In genomic region chr17:41792835-41793748, GRCh38 we compare ENCODE assay signal across 1 cellular context.
TF ChIP-seq lines count a peak whose summit lies in the region.

No MANE protein-coding gene starts in this region.

TF ChIP-seq in HepG2, 621 proteins besides CTCF, POLR2A, EP300 and RAD21 (continued from another document and continues in another):
- TF ChIP-seq THYN1 (CRISPR knock-in tag; IDR thresholded peaks at IDR 0.05; ENCODE audit: borderline replicate concordance, low read depth) = no peak
- TF ChIP-seq U2AF2 (IDR thresholded peaks at IDR 0.05; ENCODE audit: low read depth, low read length) = no peak
- TF ChIP-seq HOMEZ (CRISPR knock-in tag; IDR thresholded peaks at IDR 0.05; ENCODE audit: low read depth) = peak; percentile 59
- no peak for TF ChIP-seq ESRRA (CRISPR knock-in tag; IDR thresholded peaks at IDR 0.05; ENCODE audit: low read depth)
- no peak; the same call in 1 of the 2 replicates for TF ChIP-seq DNMT1 (CRISPR knock-in tag; IDR thresholded peaks at IDR 0.05)
- TF ChIP-seq GATAD1 (CRISPR knock-in tag; IDR thresholded peaks at IDR 0.05) = 0 out of 2 replicates have a peak, but pooled peaks have one; percentile 11
- 0 out of 2 replicates have a peak, but pooled peaks have one; percentile 47 for TF ChIP-seq ZMYM2 (CRISPR knock-in tag; IDR thresholded peaks at IDR 0.05)
- TF ChIP-seq ZFP91 (CRISPR knock-in tag; IDR thresholded peaks at IDR 0.05; ENCODE audit: borderline replicate concordance) = peak; percentile 48; the same call in 1 of the 2 replicates
- peak; percentile 52 for TF ChIP-seq RXRA (CRISPR knock-in tag; IDR thresholded peaks at IDR 0.05)
- TF ChIP-seq ZNF441 (CRISPR knock-in tag; IDR thresholded peaks at IDR 0.05; ENCODE audit: borderline replicate concordance) = no peak
- TF ChIP-seq SATB2 (CRISPR knock-in tag; IDR thresholded peaks at IDR 0.05) = no peak
- 0 out of 2 replicates have a peak, but pooled peaks have one; percentile 6 for TF ChIP-seq TFDP1 (CRISPR knock-in tag; IDR thresholded peaks at IDR 0.05; ENCODE audit: borderline replicate concordance)
- no peak for TF ChIP-seq MTERF4 (CRISPR knock-in tag; IDR thresholded peaks at IDR 0.05)
- TF ChIP-seq ZFX (CRISPR knock-in tag; IDR thresholded peaks at IDR 0.05; ENCODE audit: low read depth) = peak; percentile 74
- no peak for TF ChIP-seq ZFP82 (CRISPR knock-in tag; IDR thresholded peaks at IDR 0.05; ENCODE audit: borderline replicate concordance)
- no peak for TF ChIP-seq MAFF (IDR thresholded peaks at IDR 0.05; ENCODE audit: low read depth, low read length)
- TF ChIP-seq THAP11 (CRISPR knock-in tag; IDR thresholded peaks at IDR 0.05) = peak; percentile 36; the same call in 1 of the 2 replicates
- TF ChIP-seq ZNF615 (CRISPR knock-in tag; IDR thresholded peaks at IDR 0.05; ENCODE audit: borderline replicate concordance) = 0 out of 2 replicates have a peak, but pooled peaks have one; percentile 47
- no peak for TF ChIP-seq DBP (CRISPR knock-in tag; IDR thresholded peaks at IDR 0.05; ENCODE audit: not compliant biosample characterization)
- TF ChIP-seq AGO1 (IDR thresholded peaks at IDR 0.05; ENCODE audit: low read depth, low read length, poor library complexity, severe bottlenecking) = no peak
- no peak for TF ChIP-seq SMARCE1 (IDR thresholded peaks at IDR 0.05; ENCODE audit: borderline replicate concordance)
- TF ChIP-seq ZIK1 (CRISPR knock-in tag; IDR thresholded peaks at IDR 0.05; ENCODE audit: borderline replicate concordance, low read depth) = no peak
- no peak for TF ChIP-seq NR3C1 (CRISPR knock-in tag; IDR thresholded peaks at IDR 0.05)
- no peak for TF ChIP-seq CREBL2 (CRISPR knock-in tag; IDR thresholded peaks at IDR 0.05; ENCODE audit: borderline replicate concordance)
- peak; percentile 65; the same call in 1 of the 2 replicates for TF ChIP-seq MZF1 (CRISPR knock-in tag; IDR thresholded peaks at IDR 0.05; ENCODE audit: borderline replicate concordance)
- peak; percentile 50; the same call in 1 of the 2 replicates for TF ChIP-seq ZNF451 (CRISPR knock-in tag; IDR thresholded peaks at IDR 0.05)
- 0 out of 2 replicates have a peak, but pooled peaks have one; percentile 28 for TF ChIP-seq ZNF788 (CRISPR knock-in tag; IDR thresholded peaks at IDR 0.05; ENCODE audit: borderline replicate concordance)
- no peak for TF ChIP-seq ZBTB10 (CRISPR knock-in tag; IDR thresholded peaks at IDR 0.05; ENCODE audit: borderline replicate concordance)
- 0 out of 2 replicates have a peak, but pooled peaks have one; percentile 39 for TF ChIP-seq KLF13 (CRISPR knock-in tag; IDR thresholded peaks at IDR 0.05)
- no peak for TF ChIP-seq SNAI1 (CRISPR knock-in tag; IDR thresholded peaks at IDR 0.05; ENCODE audit: borderline replicate concordance)
- TF ChIP-seq ZNF75D (CRISPR knock-in tag; IDR thresholded peaks at IDR 0.05; ENCODE audit: borderline replicate concordance) = no peak
- peak; percentile 50 for TF ChIP-seq UBTF (CRISPR knock-in tag; IDR thresholded peaks at IDR 0.05)
- no peak for TF ChIP-seq TBL1XR1 (IDR thresholded peaks at IDR 0.05; ENCODE audit: borderline replicate concordance, low read length, partially characterized antibody)
- no peak for TF ChIP-seq PAWR (CRISPR knock-in tag; IDR thresholded peaks at IDR 0.05; ENCODE audit: borderline replicate concordance)
- TF ChIP-seq JUND (CRISPR knock-in tag; IDR thresholded peaks at IDR 0.05) = no peak
- peak; percentile 59; the same call in 1 of the 2 replicates for TF ChIP-seq ZNF333 (CRISPR knock-in tag; IDR thresholded peaks at IDR 0.05; ENCODE audit: borderline replicate concordance)
- no peak for TF ChIP-seq PTBP1 (IDR thresholded peaks at IDR 0.05; ENCODE audit: low read depth, low read length, poor library complexity, severe bottlenecking)
- 0 out of 2 replicates have a peak, but pooled peaks have one; percentile 14 for TF ChIP-seq ZNF644 (CRISPR knock-in tag; IDR thresholded peaks at IDR 0.05; ENCODE audit: low read depth)
- no peak; the same call in 1 of the 2 replicates for TF ChIP-seq HBP1 (CRISPR knock-in tag; IDR thresholded peaks at IDR 0.05; ENCODE audit: low read depth)
- peak; percentile 55; the same call in 1 of the 2 replicates for TF ChIP-seq ZC3H4 (CRISPR knock-in tag; IDR thresholded peaks at IDR 0.05; ENCODE audit: borderline replicate concordance)
- TF ChIP-seq NR2C2 (CRISPR knock-in tag; IDR thresholded peaks at IDR 0.05; ENCODE audit: borderline replicate concordance) = no peak
- TF ChIP-seq TFAP4 (IDR thresholded peaks at IDR 0.05; ENCODE audit: borderline replicate concordance, low read depth) = peak; percentile 77; the same call in 1 of the 2 replicates
- no peak for TF ChIP-seq ZNF256 (CRISPR knock-in tag; conservative IDR thresholded peaks at IDR 0.05)
- no peak for TF ChIP-seq SIX4 (CRISPR knock-in tag; IDR thresholded peaks at IDR 0.05)
- 0 out of 2 replicates have a peak, but pooled peaks have one; percentile 13 for TF ChIP-seq RFXAP (CRISPR knock-in tag; IDR thresholded peaks at IDR 0.05; ENCODE audit: borderline replicate concordance)
- no peak for TF ChIP-seq NFRKB (IDR thresholded peaks at IDR 0.05)
- TF ChIP-seq CREB1 (IDR thresholded peaks at IDR 0.05) = no peak
- no peak for TF ChIP-seq CREB1 (CRISPR knock-in tag; IDR thresholded peaks at IDR 0.05)
- 0 out of 2 replicates have a peak, but pooled peaks have one; percentile 0 for TF ChIP-seq E2F5 (CRISPR knock-in tag; conservative IDR thresholded peaks at IDR 0.05)
- no peak for TF ChIP-seq NFE2 (CRISPR knock-in tag; IDR thresholded peaks at IDR 0.05)
- TF ChIP-seq ZFY (CRISPR knock-in tag; IDR thresholded peaks at IDR 0.05) = peak; percentile 66; the same call in 1 of the 2 replicates
- TF ChIP-seq CCDC6 (CRISPR knock-in tag; IDR thresholded peaks at IDR 0.05) = no peak
- TF ChIP-seq CBX5 (CRISPR knock-in tag; IDR thresholded peaks at IDR 0.05; ENCODE audit: borderline replicate concordance) = peak; percentile 58; the same call in 1 of the 2 replicates
- no peak for TF ChIP-seq ZNF34 (CRISPR knock-in tag; IDR thresholded peaks at IDR 0.05; ENCODE audit: borderline replicate concordance)
- peak; percentile 37; the same call in 1 of the 3 replicates for TF ChIP-seq MXI1 (IDR thresholded peaks at IDR 0.05; ENCODE audit: borderline replicate concordance, low read depth, low read length)
